ENCODE assay signal across 15 cellular contexts in genomic region chr19:17513801-17514200, GRCh38. TPM values are rescaled to one million over a fixed set of nuclear protein-coding genes. Genes with fewer than 3 reads are reported as not detected.
DNase-seq lines count a peak whose midpoint lies in the region; ATAC-seq and TF ChIP-seq lines count a peak whose summit lies in the region.
"Had no signal": no experiment of that assay in that cellular context is flagged by ENCODE, and none has a peak within 500 bp of the region (broad histone marks: within the 10 kb centered on the region; RNA-seq: fewer than 3 reads in every experiment).

No MANE protein-coding gene starts in this region.

- H3K4me2 ChIP-seq in trophoblast cell (ENCODE audit: low read length): peak overlapping the region; percentile 16

- no peak overlapping the region for H3K27ac ChIP-seq in trophoblast cell (ENCODE audit: low read depth, low read length)
- H3K27ac ChIP-seq: heart left ventricle had no signal

- H2BK120ac ChIP-seq in trophoblast cell (ENCODE audit: insufficient read depth, low read length, poor library complexity): no peak overlapping the region

- no peak overlapping the region for H2AK5ac ChIP-seq in trophoblast cell (ENCODE audit: low read length)

- no peak overlapping the region for H3K4me3 ChIP-seq in trophoblast cell (ENCODE audit: low read depth, low read length)
- H3K4me3 ChIP-seq: heart left ventricle had no signal

- H2AFZ ChIP-seq in trophoblast cell (ENCODE audit: insufficient read depth, low read length, poor library complexity): no peak overlapping the region

- peak overlapping the region; percentile 64 for H3K27ac Mint-ChIP-seq in activated CD4-positive, alpha-beta T cell treated with anti-CD3 and anti-CD28 coated beads, Interleukin-2, amount 10 ng/mL, durations not matched to agents 7 days and 5 days
- peak overlapping the region in 4 of 5 experiments; percentile 26 to 81 (median 58) for H3K27ac Mint-ChIP-seq in brain

- H3K4me1 Mint-ChIP-seq in activated CD4-positive, alpha-beta T cell treated with anti-CD3 and anti-CD28 coated beads, Interleukin-2, amount 10 ng/mL, durations not matched to agents 7 days and 5 days: peaks cover 32% of the 10 kb centered on the region
- H3K4me1 Mint-ChIP-seq in brain: peaks cover 36% of the 10 kb centered on the region

- peaks cover 5 to 8% of the 10 kb centered on the region in 2 experiments for H3K4me1 ChIP-seq in trophoblast cell (ENCODE audit: control insufficient read depth in 1 of 2, insufficient read depth in 2 of 2, low read length in 2 of 2)

- H3K36me3 ChIP-seq in trophoblast cell (ENCODE audit: control insufficient read depth in 1 of 2, insufficient read depth in 2 of 2, low read length in 2 of 2): peaks cover 14 to 19% of the 10 kb centered on the region in 2 experiments

- no peak for ATAC-seq in HG03521 (IDR thresholded peaks at IDR 0.05; ENCODE audit: unreplicated experiment)
- ATAC-seq: heart left ventricle had no signal

- H3K9me3 ChIP-seq in trophoblast cell (ENCODE audit: insufficient read depth, low read depth, low read length): peaks cover 16% of the 10 kb centered on the region

- no peak overlapping the region for H2BK12ac ChIP-seq in trophoblast cell (ENCODE audit: low read length)

- POLR2A ChIA-PET in activated CD4-positive, alpha-beta T cell treated with anti-CD3 and anti-CD28 coated beads, Interleukin-2, amount 10 ng/mL, durations not matched to agents 7 days and 5 days (lab: Charles Lee): no interaction called here

- WGBS in trophoblast cell (ENCODE audit: extremely low coverage, insufficient coverage, insufficient read length): no CpG with 5 or more reads among the region's 8 CpGs

- no peak overlapping the region for H2BK5ac ChIP-seq in trophoblast cell (ENCODE audit: low read depth, low read length, poor library complexity)

- no peak overlapping the region for H3K23ac ChIP-seq in trophoblast cell (ENCODE audit: low read length)

- H3K79me2 ChIP-seq in trophoblast cell (ENCODE audit: control insufficient read depth, insufficient read depth, low read length, poor library complexity): peaks cover 10% of the 10 kb centered on the region

- peak overlapping the region; percentile 91 for H3K4me3 Mint-ChIP-seq in activated CD4-positive, alpha-beta T cell treated with anti-CD3 and anti-CD28 coated beads, Interleukin-2, amount 10 ng/mL, durations not matched to agents 7 days and 5 days
- peak overlapping the region in 4 of 5 experiments; percentile 61 to 82 (median 68) for H3K4me3 Mint-ChIP-seq in brain

- no peak for TF ChIP-seq CTCF in brain (conservative IDR thresholded peaks at IDR 0.05)

- no peak for DNase-seq in activated CD4-positive, alpha-beta T cell treated with anti-CD3 and anti-CD28 coated beads, Interleukin-2, amount 10 ng/mL, durations not matched to agents 7 days and 5 days
- DNase-seq in activated CD4-positive, alpha-beta T cell treated with anti-CD3 and anti-CD28 coated beads for 4 hours: no peak
- DNase-seq in NOMO-1 treated with dmso at 0.1 percent for 144 hours (lab: John Stamatoyannopoulos, UW; ENCODE audit: unreplicated experiment): peak; percentile 25
- no peak for DNase-seq in trophoblast cell
- no peak for DNase-seq in SKM-1 treated with dmso at 0.1 percent for 144 hours (lab: John Stamatoyannopoulos, UW; ENCODE audit: unreplicated experiment)
- no peak for DNase-seq in NCI-H1105 (lab: John Stamatoyannopoulos, UW)
- DNase-seq: heart left ventricle, MM.1S, NCI-H524 treated with DMSO at 0.1 percent for 48 hours, retina had no signal

- no peak overlapping the region for H3K18ac ChIP-seq in trophoblast cell (ENCODE audit: low read length)

- H4K8ac ChIP-seq in trophoblast cell (ENCODE audit: low read depth, low read length): no peak overlapping the region

- H4K12ac ChIP-seq in trophoblast cell (ENCODE audit: low read depth, low read length): no peak overlapping the region

- H3K27me3 ChIP-seq in trophoblast cell (ENCODE audit: insufficient read depth, low read length): no peaks in the 10 kb centered on the region
- H3K27me3 ChIP-seq: heart left ventricle had no signal

- peaks cover 14% of the 10 kb centered on the region for H3K79me1 ChIP-seq in trophoblast cell (ENCODE audit: low read length)

- no peak overlapping the region for H3K14ac ChIP-seq in trophoblast cell (ENCODE audit: low read length)

- no peak overlapping the region for H3K4ac ChIP-seq in trophoblast cell (ENCODE audit: low read depth, low read length)

- no peak overlapping the region for H4K91ac ChIP-seq in trophoblast cell (ENCODE audit: low read depth, low read length)

- no peaks in the 10 kb centered on the region for H3K27me3 Mint-ChIP-seq in activated CD4-positive, alpha-beta T cell treated with anti-CD3 and anti-CD28 coated beads, Interleukin-2, amount 10 ng/mL, durations not matched to agents 7 days and 5 days
- H3K27me3 Mint-ChIP-seq in brain: peaks cover 7% of the 10 kb centered on the region

- H3K9me3 Mint-ChIP-seq in activated CD4-positive, alpha-beta T cell treated with anti-CD3 and anti-CD28 coated beads, Interleukin-2, amount 10 ng/mL, durations not matched to agents 7 days and 5 days: peaks cover 7% of the 10 kb centered on the region
- H3K9me3 Mint-ChIP-seq in brain: peaks cover 4 to 19% (median 14%) of the 10 kb centered on the region in 5 experiments

- CTCF ChIA-PET in activated CD4-positive, alpha-beta T cell treated with anti-CD3 and anti-CD28 coated beads, Interleukin-2, amount 10 ng/mL, durations not matched to agents 7 days and 5 days (lab: Charles Lee): interaction anchor here (0.8 to 1.0 kb wide), 2 partner anchors 9 to 18 kb away, joined by 3 read pairs; no protein-coding TSS in a partner anchor

- no peak overlapping the region for H3K9ac ChIP-seq in trophoblast cell (ENCODE audit: low read length)

- H3K36me3 Mint-ChIP-seq in activated CD4-positive, alpha-beta T cell treated with anti-CD3 and anti-CD28 coated beads, Interleukin-2, amount 10 ng/mL, durations not matched to agents 7 days and 5 days (ENCODE audit: low read depth): peaks cover 44% of the 10 kb centered on the region
- H3K36me3 Mint-ChIP-seq in brain: peaks cover 36% of the 10 kb centered on the region

RNA-seq across cellular contexts. Expression of gene PGLS, which starts 2.4 kb away (rescaled TPM):
- 10 to 100 TPM; 81.8 to 93.0 TPM for total RNA-seq in activated CD4-positive, alpha-beta T cell treated with anti-CD3 and anti-CD28 coated beads, Interleukin-2, amount 10 ng/mL, durations not matched to agents 7 days and 5 days
- 95.7 TPM for polyA plus RNA-seq in brain (ENCODE audit: insufficient read depth, low read depth, low replicate concordance)
- 107 and 108 TPM in 2 replicates for polyA plus RNA-seq in trophoblast cell (2013)

RNA-seq across cellular contexts. Expression of gene COLGALT1, which starts 41.6 kb away (rescaled TPM):
- total RNA-seq in activated CD4-positive, alpha-beta T cell treated with anti-CD3 and anti-CD28 coated beads, Interleukin-2, amount 10 ng/mL, durations not matched to agents 7 days and 5 days: 10 to 100 TPM; 55.4 to 62.0 TPM
- 28.8 TPM for polyA plus RNA-seq in brain (ENCODE audit: insufficient read depth, low read depth, low replicate concordance)
- polyA plus RNA-seq in trophoblast cell (2013): 61.9 and 62.0 TPM in 2 replicates

RNA-seq across cellular contexts. Expression of gene SLC27A1, which starts 43.5 kb away (rescaled TPM):
- 1 to 10 TPM; 2.1 to 2.8 TPM for total RNA-seq in activated CD4-positive, alpha-beta T cell treated with anti-CD3 and anti-CD28 coated beads, Interleukin-2, amount 10 ng/mL, durations not matched to agents 7 days and 5 days
- polyA plus RNA-seq in brain (ENCODE audit: insufficient read depth, low read depth, low replicate concordance): 20.4 TPM
- polyA plus RNA-seq in trophoblast cell (2013): 4.7 and 5.0 TPM in 2 replicates

RNA-seq across cellular contexts. Expression of gene NXNL1, which starts 53.1 kb away (rescaled TPM):
- not detected for total RNA-seq in activated CD4-positive, alpha-beta T cell treated with anti-CD3 and anti-CD28 coated beads, Interleukin-2, amount 10 ng/mL, durations not matched to agents 7 days and 5 days
- not detected for polyA plus RNA-seq in brain (ENCODE audit: insufficient read depth, low read depth, low replicate concordance)
- polyA plus RNA-seq in trophoblast cell (2013): not detected in 2 replicates
- total RNA-seq: A673, lower leg skin, temporal lobe had no signal
